Comparison of ENCODE assay signal across 17 cellular contexts in the genomic region with DNA sequence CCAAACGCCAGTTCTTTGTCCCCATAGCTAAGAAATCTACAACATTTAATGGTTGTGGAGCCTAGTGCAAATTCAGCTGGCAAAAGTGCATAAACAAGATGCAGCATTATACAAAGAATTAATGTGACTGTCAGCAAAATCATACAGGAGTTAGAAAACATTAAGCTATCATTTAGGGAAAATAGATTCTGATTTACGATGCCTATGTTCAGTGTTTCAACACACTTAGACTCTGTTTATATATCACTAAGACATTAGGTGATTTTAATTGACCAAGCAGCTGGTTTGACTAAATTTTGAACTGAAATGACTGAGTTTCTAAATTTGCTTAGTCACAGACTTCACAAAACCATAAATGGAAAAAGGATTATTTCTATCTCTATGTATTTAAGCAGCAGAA.
A peak's percentile ranks its signal among the peaks of the same experiment; 100 is the strongest.
DNase-seq lines count a peak whose midpoint lies in the region; ATAC-seq lines count a peak whose summit lies in the region.
"Had no signal": no experiment of that assay in that cellular context is flagged by ENCODE, and none has a peak within 500 bp of the region (broad histone marks: within the 10 kb centered on the region; RNA-seq: fewer than 3 reads in every experiment).

No MANE protein-coding gene starts in this region.

- no peak for ATAC-seq in HG02571 (IDR thresholded peaks at IDR 0.05; ENCODE audit: unreplicated experiment)

- DNase-seq in SHP77 treated with DMSO at 0.1 percent for 48 hours (lab: John Stamatoyannopoulos, UW): peak; percentile 16
- DNase-seq in SHP77 (lab: John Stamatoyannopoulos, UW): no peak
- peak in 2 of 3 experiments; percentile 78 to 96 for DNase-seq in NCI-H1417 (lab: John Stamatoyannopoulos, UW)
- DNase-seq in NCI-H748 (lab: John Stamatoyannopoulos, UW; ENCODE audit: unreplicated experiment): peak; percentile 85
- peak; percentile 1 for DNase-seq in left kidney (ENCODE audit: low read depth, low spot score)
- no peak for DNase-seq in T-helper 9 cell
- DNase-seq in OCI-M2 (lab: John Stamatoyannopoulos, UW; ENCODE audit: unreplicated experiment): no peak
- DNase-seq: ACHN; Calu3; CD4-positive, CD25-positive, alpha-beta regulatory T cell; H7; MV-4-11; NCI-H2107; NCI-H446; NK-92 treated with Interleukin-12 subunit alpha and Interleukin-12 subunit beta, amount 100 ng/mL, for 24 hours; T-helper 2 cell had no signal

Comparison
In these comparisons a context has a peak if more than half of its experiments do, and no peak if none do; other contexts are left out.
1. DNase-seq: peak in SHP77 treated with DMSO at 0.1 percent for 48 hours (single experiment), NCI-H1417 (2 of 3), NCI-H748 (single experiment) and left kidney (single experiment); none in SHP77 (0 of 2), T-helper 9 cell (single experiment) and OCI-M2 (single experiment).